ENCODE assay signal across 10 cellular contexts in genomic region chr22:19984201-19984753, GRCh38. TPM values are rescaled to one million over a fixed set of nuclear protein-coding genes. Genes with fewer than 3 reads are reported as not detected.
DNase-seq lines count a peak whose midpoint lies in the region; FAIRE-seq and TF ChIP-seq lines count a peak whose summit lies in the region.
"Had no signal": no experiment of that assay in that cellular context is flagged by ENCODE, and none has a peak within 500 bp of the region (broad histone marks: within the 10 kb centered on the region; RNA-seq: fewer than 3 reads in every experiment).

No MANE protein-coding gene starts in this region.

- peak overlapping the region in 10 of 11 experiments; percentile 4 to 100 (median 98); a peak in 15 of 22 replicates for H3K4me2 ChIP-seq in BLaER1 treated with 17β-estradiol and CSF1 and Interleukin-3, amounts not matched to agents 10 nM and 100 nM

- H3K9me3 Mint-ChIP-seq in activated naive CD4-positive, alpha-beta T cell treated with anti-CD3 and anti-CD28 coated beads, Interleukin-2, amount 10 ng/mL, durations not matched to agents 7 days and 5 days, result no peaks in the 10 kb centered on the region

- H3K4me1 ChIP-seq in BLaER1 treated with 17β-estradiol and CSF1 and Interleukin-3, amounts not matched to agents 10 nM and 100 nM, result peaks cover 6 to 55% (median 47%) of the 10 kb centered on the region in 10 experiments; a peak in 19 of 20 replicates

- no peaks in the 10 kb centered on the region for H3K36me3 Mint-ChIP-seq in activated naive CD4-positive, alpha-beta T cell treated with anti-CD3 and anti-CD28 coated beads, Interleukin-2, amount 10 ng/mL, durations not matched to agents 7 days and 5 days

- no peak for FAIRE-seq in bronchial epithelial cell (lab: Jason Lieb, UNC)

- H3K27me3 ChIP-seq in BLaER1 treated with 17β-estradiol and CSF1 and Interleukin-3, amounts not matched to agents 10 nM and 100 nM, result no peaks in the 10 kb centered on the region
- H3K27me3 ChIP-seq in bronchial epithelial cell (ENCODE audit: control insufficient read depth, insufficient read depth, low read length), result no peaks in the 10 kb centered on the region

- H3K36me3 ChIP-seq in BLaER1 treated with 17β-estradiol and CSF1 and Interleukin-3, amounts not matched to agents 10 nM and 100 nM, result peaks cover 0 to 29% (median 25%) of the 10 kb centered on the region in 11 experiments; a peak in 15 of 22 replicates
- H3K36me3 ChIP-seq in bronchial epithelial cell (ENCODE audit: control insufficient read depth, insufficient read depth, low read length), result no peaks in the 10 kb centered on the region

- no peak overlapping the region for H3K27ac Mint-ChIP-seq in activated naive CD4-positive, alpha-beta T cell treated with anti-CD3 and anti-CD28 coated beads, Interleukin-2, amount 10 ng/mL, durations not matched to agents 7 days and 5 days

- peaks cover 0 to 76% (median 44%) of the 10 kb centered on the region in 11 experiments; a peak in 19 of 22 replicates for H4K20me1 ChIP-seq in BLaER1 treated with 17β-estradiol and CSF1 and Interleukin-3, amounts not matched to agents 10 nM and 100 nM

- no peak overlapping the region for H3K4me3 Mint-ChIP-seq in activated naive CD4-positive, alpha-beta T cell treated with anti-CD3 and anti-CD28 coated beads, Interleukin-2, amount 10 ng/mL, durations not matched to agents 7 days and 5 days

- H3K9me3 ChIP-seq in BLaER1 treated with 17β-estradiol and CSF1 and Interleukin-3, amounts not matched to agents 10 nM and 100 nM (replicated peaks in 1 of 11), result no peaks in the 10 kb centered on the region

- H3K27me3 Mint-ChIP-seq in activated naive CD4-positive, alpha-beta T cell treated with anti-CD3 and anti-CD28 coated beads, Interleukin-2, amount 10 ng/mL, durations not matched to agents 7 days and 5 days, result peaks cover 35% of the 10 kb centered on the region

- TF ChIP-seq CTCF in bronchial epithelial cell (IDR thresholded peaks at IDR 0.05; ENCODE audit: insufficient read depth, low read length, severe bottlenecking), result no peak

- H3K4me1 Mint-ChIP-seq in activated naive CD4-positive, alpha-beta T cell treated with anti-CD3 and anti-CD28 coated beads, Interleukin-2, amount 10 ng/mL, durations not matched to agents 7 days and 5 days, result peaks cover 2% of the 10 kb centered on the region

- H3K9ac ChIP-seq in BLaER1 treated with 17β-estradiol and CSF1 and Interleukin-3, amounts not matched to agents 10 nM and 100 nM, result peak overlapping the region in 5 of 11 experiments; percentile 13 to 51 (median 30); a peak in 6 of 22 replicates

- CTCF ChIA-PET in activated naive CD4-positive, alpha-beta T cell treated with anti-CD3 and anti-CD28 coated beads, Interleukin-2, amount 10 ng/mL, durations not matched to agents 7 days and 5 days (lab: Charles Lee), result interaction anchor here (1.6 kb wide), 1 partner anchor 9 kb away, joined by 5 read pairs; no protein-coding TSS in a partner anchor

- peak; percentile 53 for DNase-seq in LoVo (ENCODE audit: low spot score)
- DNase-seq in bronchial epithelial cell (ENCODE audit: low read depth), result peak; percentile 95
- peak; percentile 77 to 80 for DNase-seq in lung microvascular endothelial cell (ENCODE audit: low read depth in 2 of 2)
- no peak for DNase-seq in NCI-H187 treated with DMSO at 0.1 percent for 48 hours (lab: John Stamatoyannopoulos, UW)
- DNase-seq in NOMO-1 treated with DMSO at 0.1 percent for 48 hours (lab: John Stamatoyannopoulos, UW; ENCODE audit: unreplicated experiment), result no peak
- no peak for DNase-seq in activated naive CD4-positive, alpha-beta T cell treated with anti-CD3 and anti-CD28 coated beads, Interleukin-2, amount 10 ng/mL, durations not matched to agents 7 days and 5 days
- no peak for DNase-seq in activated CD4-positive, alpha-beta T cell treated with anti-CD3 and anti-CD28 coated beads, Interleukin-2, amount 50 U/mL, for 4 hours
- DNase-seq: activated T-cell treated with anti-CD3 and anti-CD28 coated beads, Interleukin-2, amount 50 U/mL, for 48 hours had no signal

- H3K4me3 ChIP-seq in BLaER1 treated with 17β-estradiol and CSF1 and Interleukin-3, amounts not matched to agents 10 nM and 100 nM, result no peak overlapping the region
- H3K4me3 ChIP-seq in bronchial epithelial cell (ENCODE audit: low read depth, low read length), result no peak overlapping the region
- H3K4me3 ChIP-seq: lung had no signal

- peak overlapping the region in 2 of 11 experiments; percentile 35 to 58; a peak in 4 of 22 replicates for H3K27ac ChIP-seq in BLaER1 treated with 17β-estradiol and CSF1 and Interleukin-3, amounts not matched to agents 10 nM and 100 nM

RNA-seq across cellular contexts. Expression of gene ARVCF, which starts 32.3 kb away (rescaled TPM):
- total RNA-seq in bronchial epithelial cell (19.2 and 23.2 TPM in 2 replicates), lung microvascular endothelial cell (46.0 and 72.0 TPM in 2 replicates)

RNA-seq across cellular contexts. Expression of gene TANGO2, which starts 36.6 kb away (rescaled TPM):
- total RNA-seq in bronchial epithelial cell (41.6 and 44.2 TPM in 2 replicates), lung microvascular endothelial cell (42.3 and 46.8 TPM in 2 replicates)

RNA-seq across cellular contexts. Expression of gene TXNRD2, which starts 42.7 kb away (rescaled TPM):
- total RNA-seq in bronchial epithelial cell (12.9 and 19.1 TPM in 2 replicates), lung microvascular endothelial cell (55.6 and 63.5 TPM in 2 replicates)

RNA-seq across cellular contexts. Expression of gene COMT, which starts 42.7 kb away (rescaled TPM):
- 221 and 272 TPM in 2 replicates for total RNA-seq in bronchial epithelial cell
- 222 and 628 TPM in 2 replicates for total RNA-seq in lung microvascular endothelial cell

Comparison
In these comparisons a context has a peak if more than half of its experiments do, and no peak if none do; other contexts are left out.
1. DNase-seq: peak in LoVo (single experiment), bronchial epithelial cell (single experiment) and lung microvascular endothelial cell (2 of 2); none in NCI-H187 treated with DMSO at 0.1 percent for 48 hours (single experiment), NOMO-1 treated with DMSO at 0.1 percent for 48 hours (single experiment), activated naive CD4-positive, alpha-beta T cell treated with anti-CD3 and anti-CD28 coated beads, Interleukin-2, amount 10 ng/mL, durations not matched to agents 7 days and 5 days (single experiment) and activated CD4-positive, alpha-beta T cell treated with anti-CD3 and anti-CD28 coated beads, Interleukin-2, amount 50 U/mL, for 4 hours (0 of 2).